1 cellular context compared by ENCODE assay signal in the genomic region with DNA sequence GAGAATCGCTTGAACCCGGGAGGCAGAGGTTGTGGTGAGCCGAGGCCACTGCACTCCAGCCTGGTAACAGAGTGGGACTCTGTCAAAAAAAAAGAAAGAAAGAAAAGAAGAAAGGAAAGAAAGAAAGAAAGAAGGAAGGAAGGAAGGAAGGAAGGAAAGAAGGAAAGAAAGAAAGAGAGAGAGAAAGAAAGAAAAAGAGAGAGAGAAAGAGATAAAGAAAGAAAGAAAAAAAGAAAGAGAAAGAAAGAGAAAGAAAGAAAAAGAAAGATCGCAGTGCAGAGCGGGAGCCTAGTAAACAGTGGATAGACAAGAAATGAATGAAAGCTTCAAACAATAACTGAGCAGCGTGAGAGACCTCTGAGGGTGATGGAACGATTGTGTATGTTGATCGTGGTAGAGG.
TF ChIP-seq lines count a peak whose summit lies in the region.

No MANE protein-coding gene starts in this region.

TF ChIP-seq in K562, 482 proteins besides CTCF, POLR2A, EP300 and RAD21 (continued from another document):
- TF ChIP-seq ZKSCAN1 (IDR thresholded peaks at IDR 0.05; ENCODE audit: low read depth, low read length) (no peak), PHF8 (IDR thresholded peaks at IDR 0.05; ENCODE audit: borderline replicate concordance, low read length) (no peak), RFX5 (IDR thresholded peaks at IDR 0.05; ENCODE audit: low read depth, low read length) (no peak)
- TF ChIP-seq, protein P1, sequence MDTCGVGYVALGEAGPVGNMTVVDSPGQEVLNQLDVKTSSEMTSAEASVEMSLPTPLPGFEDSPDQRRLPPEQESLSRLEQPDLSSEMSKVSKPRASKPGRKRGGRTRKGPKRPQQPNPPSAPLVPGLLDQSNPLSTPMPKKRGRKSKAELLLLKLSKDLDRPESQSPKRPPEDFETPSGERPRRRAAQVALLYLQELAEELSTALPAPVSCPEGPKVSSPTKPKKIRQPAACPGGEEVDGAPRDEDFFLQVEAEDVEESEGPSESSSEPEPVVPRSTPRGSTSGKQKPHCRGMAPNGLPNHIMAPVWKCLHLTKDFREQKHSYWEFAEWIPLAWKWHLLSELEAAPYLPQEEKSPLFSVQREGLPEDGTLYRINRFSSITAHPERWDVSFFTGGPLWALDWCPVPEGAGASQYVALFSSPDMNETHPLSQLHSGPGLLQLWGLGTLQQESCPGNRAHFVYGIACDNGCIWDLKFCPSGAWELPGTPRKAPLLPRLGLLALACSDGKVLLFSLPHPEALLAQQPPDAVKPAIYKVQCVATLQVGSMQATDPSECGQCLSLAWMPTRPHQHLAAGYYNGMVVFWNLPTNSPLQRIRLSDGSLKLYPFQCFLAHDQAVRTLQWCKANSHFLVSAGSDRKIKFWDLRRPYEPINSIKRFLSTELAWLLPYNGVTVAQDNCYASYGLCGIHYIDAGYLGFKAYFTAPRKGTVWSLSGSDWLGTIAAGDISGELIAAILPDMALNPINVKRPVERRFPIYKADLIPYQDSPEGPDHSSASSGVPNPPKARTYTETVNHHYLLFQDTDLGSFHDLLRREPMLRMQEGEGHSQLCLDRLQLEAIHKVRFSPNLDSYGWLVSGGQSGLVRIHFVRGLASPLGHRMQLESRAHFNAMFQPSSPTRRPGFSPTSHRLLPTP (IDR thresholded peaks at IDR 0.05; ENCODE audit: borderline replicate concordance, extremely low read depth, insufficient read length): no peak
- TF ChIP-seq, protein P2, sequence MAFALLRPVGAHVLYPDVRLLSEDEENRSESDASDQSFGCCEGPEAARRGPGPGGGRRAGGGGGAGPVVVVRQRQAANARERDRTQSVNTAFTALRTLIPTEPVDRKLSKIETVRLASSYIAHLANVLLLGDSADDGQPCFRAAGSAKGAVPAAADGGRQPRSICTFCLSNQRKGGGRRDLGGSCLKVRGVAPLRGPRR (CRISPR knock-in tag; IDR thresholded peaks at IDR 0.05): no peak
TF ChIP-seq in K562: peak in this region for 1.
